ENCODE assay signal across 23 cellular contexts in genomic region chr15:56716334-56716733, GRCh38. TPM values are rescaled to one million over a fixed set of nuclear protein-coding genes. Genes with fewer than 3 reads are reported as not detected.
A peak's percentile ranks its signal among the peaks of the same experiment; 100 is the strongest.
DNase-seq lines count a peak whose midpoint lies in the region; ATAC-seq, FAIRE-seq and TF ChIP-seq lines count a peak whose summit lies in the region.
"Had no signal": no experiment of that assay in that cellular context is flagged by ENCODE, and none has a peak within 500 bp of the region (broad histone marks: within the 10 kb centered on the region; RNA-seq: fewer than 3 reads in every experiment).

No MANE protein-coding gene starts in this region.

- H3K4me3 ChIP-seq in endodermal cell (ENCODE audit: low read length) (no peak overlapping the region), foreskin fibroblast (ENCODE audit: low read depth in 1 of 2, low read length in 2 of 2) (no peak overlapping the region)
- H3K4me3 ChIP-seq: A549; BLaER1 treated with 17β-estradiol and CSF1 and Interleukin-3, amounts not matched to agents 10 nM and 100 nM had no signal

- H3K27me3 ChIP-seq in endodermal cell (ENCODE audit: control insufficient read depth, insufficient read depth, low read length, poor library complexity, severe bottlenecking): no peaks in the 10 kb centered on the region
- H3K27me3 ChIP-seq: BE2C; BLaER1 treated with 17β-estradiol and CSF1 and Interleukin-3, amounts not matched to agents 10 nM and 100 nM had no signal

- no peak for ATAC-seq in esophagus mucosa
- ATAC-seq: A549 had no signal

- no peak overlapping the region for H3K9ac ChIP-seq in endodermal cell (ENCODE audit: extremely low read depth, low read length, poor library complexity, severe bottlenecking)
- H3K9ac ChIP-seq: BLaER1 treated with 17β-estradiol and CSF1 and Interleukin-3, amounts not matched to agents 10 nM and 100 nM had no signal

- in situ Hi-C loops in G401 (cut with HindIII; ENCODE audit: low sequenced_read_pairs): no loop called here

- no peak overlapping the region for H3K4me3 Mint-ChIP-seq in endodermal cell
- H3K4me3 Mint-ChIP-seq: CD14-positive monocyte; CD4-positive, alpha-beta T cell; CD8-positive, alpha-beta memory T cell had no signal

- no peaks in the 10 kb centered on the region for H3K9me3 ChIP-seq in endodermal cell (ENCODE audit: control insufficient read depth, low read length)
- H3K9me3 ChIP-seq: A549, BE2C had no signal

- H3K4me1 ChIP-seq in endodermal cell (ENCODE audit: control insufficient read depth, insufficient read depth, low read length): peaks cover 6% of the 10 kb centered on the region
- H3K4me1 ChIP-seq: A549, BE2C had no signal

- H3K36me3 Mint-ChIP-seq in endodermal cell (ENCODE audit: low read depth): no peaks in the 10 kb centered on the region

- TF ChIP-seq CTCF in endodermal cell (conservative IDR thresholded peaks at IDR 0.05): no peak
- TF ChIP-seq CTCF in foreskin fibroblast (IDR thresholded peaks at IDR 0.05; ENCODE audit: low read depth, low read length): no peak

- DNase-seq in GM18507 (ENCODE audit: extremely low spot score, insufficient read length, low read depth) (no peak), OCI-M1 (lab: John Stamatoyannopoulos, UW) (peak; percentile 28), endodermal cell (no peak), foreskin fibroblast (no peak), G401 (ENCODE audit: low spot score) (no peak), HUDEP-2 (lab: John Stamatoyannopoulos, UW; ENCODE audit: unreplicated experiment in 76 of 76) (no peak)
- DNase-seq: 8988T; ACHN; AML-193; BE2C; CD4-positive, alpha-beta T cell; CD8-positive, alpha-beta memory T cell; DMS 273 treated with DMSO at 0.1 percent for 48 hours; DMS79; GOT3; HCEC 1CT had no signal

- no peaks in the 10 kb centered on the region for H3K27me3 Mint-ChIP-seq in endodermal cell (ENCODE audit: insufficient read depth)
- H3K27me3 Mint-ChIP-seq: CD4-positive, alpha-beta T cell; CD8-positive, alpha-beta memory T cell had no signal

- H3K36me3 ChIP-seq in endodermal cell (ENCODE audit: control insufficient read depth, insufficient read depth, low read length): no peaks in the 10 kb centered on the region
- H3K36me3 ChIP-seq: BE2C had no signal

- FAIRE-seq in GM18507 (lab: Jason Lieb, UNC): peak; percentile 29
- FAIRE-seq: D721Med, G401.6, H54 had no signal

- peaks cover 35% of the 10 kb centered on the region for H3K4me1 Mint-ChIP-seq in endodermal cell

- H3K27ac Mint-ChIP-seq in endodermal cell: peak overlapping the region; percentile 31
- H3K27ac Mint-ChIP-seq: CD4-positive, alpha-beta T cell had no signal

- H3K9me3 Mint-ChIP-seq in endodermal cell: no peaks in the 10 kb centered on the region
- H3K9me3 Mint-ChIP-seq: CD14-positive monocyte; CD4-positive, alpha-beta T cell; CD8-positive, alpha-beta memory T cell had no signal

- no peak overlapping the region for H3K27ac ChIP-seq in endodermal cell (ENCODE audit: low read depth, low read length)
- H3K27ac ChIP-seq: A549; BLaER1 treated with 17β-estradiol and CSF1 and Interleukin-3, amounts not matched to agents 10 nM and 100 nM had no signal

RNA-seq across cellular contexts. Expression of gene ZNF280D, which starts 17.0 kb away (rescaled TPM):
- total RNA-seq in endodermal cell: 10 to 100 TPM; 22.0 to 35.1 TPM
- polyA plus RNA-seq in endodermal cell (2013, experiment 1 of 2): 13.9 TPM
- polyA plus RNA-seq in endodermal cell (2013, experiment 2 of 2): 17.1 TPM
- total RNA-seq in G401 (2014; rRNA removed; shearing (Covaris generic)): 9.8 and 21.4 TPM in 2 replicates
- 14.6 TPM for total RNA-seq in esophagus mucosa
